8 cellular contexts compared by ENCODE assay signal in genomic region chr1:15886613-15887167, GRCh38. TPM values are rescaled to one million over a fixed set of nuclear protein-coding genes. Genes with fewer than 3 reads are reported as not detected.
DNase-seq lines count a peak whose midpoint lies in the region; ATAC-seq, FAIRE-seq and TF ChIP-seq lines count a peak whose summit lies in the region.

No MANE protein-coding gene starts in this region.

- TF ChIP-seq POLR2A in A549 (IDR thresholded peaks at IDR 0.05; ENCODE audit: low read length): no peak

- 54% methylated on average over 4 of the region's 4 CpGs for WGBS in A549 (ENCODE audit: missing lambda C conversion rate)

- no peaks in the 10 kb centered on the region for H3K27me3 ChIP-seq in muscle layer of colon (ENCODE audit: control insufficient read depth in 1 of 2, insufficient read depth in 2 of 2, low read length in 2 of 2)

- H3K36me3 ChIP-seq in muscle layer of colon (ENCODE audit: insufficient read depth, low read length): no peaks in the 10 kb centered on the region

- no peak for FAIRE-seq in A549 (lab: Jason Lieb, UNC)

- H3K4me2 ChIP-seq in A549: peak overlapping the region; percentile 86

- H3K9me3 ChIP-seq in A549: no peaks in the 10 kb centered on the region
- no peaks in the 10 kb centered on the region for H3K9me3 ChIP-seq in muscle layer of colon (ENCODE audit: low read length)

- no peak for TF ChIP-seq EP300 in A549 (IDR thresholded peaks at IDR 0.05)

- DNase-seq in A549 (ENCODE audit: low read depth in 1 of 2, low spot score in 1 of 2): no peak
- DNase-seq in choroid plexus epithelial cell (ENCODE audit: low read depth): no peak
- DNase-seq in DMS114 treated with DMSO at 0.1 percent for 48 hours (lab: John Stamatoyannopoulos, UW; ENCODE audit: unreplicated experiment): no peak
- DNase-seq in UCSD-AML1 (lab: John Stamatoyannopoulos, UW; ENCODE audit: unreplicated experiment): no peak

- peak overlapping the region; percentile 75 to 85 for H3K27ac ChIP-seq in A549
- H3K27ac ChIP-seq in muscle layer of colon (ENCODE audit: low read depth, low read length): peak overlapping the region; percentile 94

- ATAC-seq in A549 (peak; percentile 49 to 59; a peak in 5 of 6 replicates), HG02642 (IDR thresholded peaks at IDR 0.05; ENCODE audit: poor library complexity, unreplicated experiment) (peak; percentile 11), GM18868 (IDR thresholded peaks at IDR 0.05; ENCODE audit: unreplicated experiment) (no peak), GM21367 (IDR thresholded peaks at IDR 0.05; ENCODE audit: unreplicated experiment) (no peak)

- H3K4me3 ChIP-seq in A549 (peak overlapping the region; percentile 36; the same call in 2 of the 3 replicates), choroid plexus epithelial cell (ENCODE audit: low read depth, low read length) (peak overlapping the region; percentile 51), muscle layer of colon (ENCODE audit: low read depth in 1 of 2, low read length in 2 of 2) (peak overlapping the region; percentile 46 to 49)

- POLR2A ChIA-PET in A549 (lab: Yijun Ruan, JAX): interaction anchor here (1.0 kb wide), 1 partner anchor 63 kb away, joined by 3 read pairs; no protein-coding TSS in a partner anchor

- no peak for TF ChIP-seq RAD21 in A549 (conservative IDR thresholded peaks at IDR 0.05 in 1 of 2, IDR thresholded peaks at IDR 0.05 in 1 of 2)

- CTCF ChIA-PET in A549 (lab: Yijun Ruan, JAX): interaction anchor here (0.6 to 1.8 kb wide), 9 partner anchors 10 to 91 kb away, joined by 3 to 8 read pairs (median 3); no protein-coding TSS in a partner anchor

- H3K9ac ChIP-seq in muscle layer of colon (ENCODE audit: low read length): peak overlapping the region; percentile 50

- TF ChIP-seq CTCF in A549 (IDR thresholded peaks at IDR 0.05) (no peak), choroid plexus epithelial cell (conservative IDR thresholded peaks at IDR 0.05; ENCODE audit: low read depth, low read length) (no peak)

- H3K4me1 ChIP-seq in A549 (peaks cover 30% of the 10 kb centered on the region), muscle layer of colon (ENCODE audit: insufficient read depth, low read length) (peaks cover 32% of the 10 kb centered on the region)

TF ChIP-seq in A549, 52 proteins besides CTCF, POLR2A, EP300 and RAD21:
- no peak for TF ChIP-seq CEBPB (IDR thresholded peaks at IDR 0.05)

RNA-seq across cellular contexts. Expression of gene SPEN, which starts 39.2 kb away (rescaled TPM):
- polyA plus RNA-seq in A549 (2011; rRNA removed) (7.0 and 14.3 TPM in 2 replicates), A549 (2017; fragmentation: RNase III; extraction: RNeasy Plus Mini Kit Qiagen cat#74134 plus additional on column Dnase treatment) (12.2 to 21.2 TPM (median 15.5 TPM) in 3 replicates)
- polyA plus RNA-seq in A549 (2012; cell fraction: cytosol; rRNA removed): 7.2 and 10.8 TPM in 2 replicates
- 41.3 and 43.5 TPM in 2 replicates for polyA plus RNA-seq in A549 (2012; cell fraction: nucleus; rRNA removed)
- polyA minus RNA-seq in A549 (2011; rRNA and poly(A)+ RNA removed): 32.0 and 34.5 TPM in 2 replicates

Comparison
In these comparisons a context has a peak if more than half of its experiments do, and no peak if none do; other contexts are left out.
1. ATAC-seq: peak in A549 (2 of 2) and HG02642 (single experiment); none in GM18868 (single experiment) and GM21367 (single experiment).
2. Peak in every context shown above with its lines, with median percentiles within 50 percentile points of each other: H3K4me3 ChIP-seq.